In genomic region chr16:85625053-85625452, GRCh38 we compare ENCODE assay signal across 1 cellular context.
A peak's percentile ranks its signal among the peaks of the same experiment; 100 is the strongest.
TF ChIP-seq lines count a peak whose summit lies in the region.

No MANE protein-coding gene starts in this region.

TF ChIP-seq in HepG2, 621 proteins besides CTCF, POLR2A, EP300 and RAD21 (continued from another document):
- TF ChIP-seq, protein P1, sequence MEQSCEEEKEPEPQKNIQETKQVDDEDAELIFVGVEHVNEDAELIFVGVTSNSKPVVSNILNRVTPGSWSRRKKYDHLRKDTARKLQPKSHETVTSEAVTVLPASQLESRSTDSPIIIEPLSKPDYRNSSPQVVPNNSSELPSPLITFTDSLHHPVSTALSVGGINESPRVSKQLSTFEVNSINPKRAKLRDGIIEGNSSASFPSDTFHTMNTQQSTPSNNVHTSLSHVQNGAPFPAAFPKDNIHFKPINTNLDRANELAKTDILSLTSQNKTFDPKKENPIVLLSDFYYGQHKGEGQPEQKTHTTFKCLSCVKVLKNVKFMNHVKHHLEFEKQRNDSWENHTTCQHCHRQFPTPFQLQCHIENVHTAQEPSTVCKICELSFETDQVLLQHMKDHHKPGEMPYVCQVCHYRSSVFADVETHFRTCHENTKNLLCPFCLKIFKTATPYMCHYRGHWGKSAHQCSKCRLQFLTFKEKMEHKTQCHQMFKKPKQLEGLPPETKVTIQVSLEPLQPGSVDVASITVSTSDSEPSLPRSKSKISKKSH (CRISPR knock-in tag; IDR thresholded peaks at IDR 0.05; ENCODE audit: borderline replicate concordance) = 0 out of 2 replicates have a peak, but pooled peaks have one; percentile 16
- TF ChIP-seq ZNF652 (CRISPR knock-in tag; IDR thresholded peaks at IDR 0.05; ENCODE audit: borderline replicate concordance, low read depth) (no peak), GTF3A (CRISPR knock-in tag; conservative IDR thresholded peaks at IDR 0.05) (no peak), HNF4G (IDR thresholded peaks at IDR 0.05; ENCODE audit: borderline replicate concordance, low read depth, low read length) (no peak), HNF4G (CRISPR knock-in tag; IDR thresholded peaks at IDR 0.05; ENCODE audit: borderline replicate concordance, low read depth) (no peak), ETV5 (CRISPR knock-in tag; IDR thresholded peaks at IDR 0.05; ENCODE audit: borderline replicate concordance) (no peak), CC2D1A (CRISPR knock-in tag; IDR thresholded peaks at IDR 0.05) (no peak), MAFK (conservative IDR thresholded peaks at IDR 0.05 in 1 of 2, IDR thresholded peaks at IDR 0.05 in 1 of 2; ENCODE audit: low read length in 2 of 2) (peak in 1 of 2 experiments; percentile 16; a peak in 1 of 4 replicates), ZNF775 (CRISPR knock-in tag; IDR thresholded peaks at IDR 0.05; ENCODE audit: borderline replicate concordance) (no peak), AGO1 (IDR thresholded peaks at IDR 0.05; ENCODE audit: low read depth, low read length, poor library complexity, severe bottlenecking) (no peak), ZNF577 (CRISPR knock-in tag; IDR thresholded peaks at IDR 0.05; ENCODE audit: borderline replicate concordance, low read depth) (no peak), ZBTB38 (CRISPR knock-in tag; IDR thresholded peaks at IDR 0.05) (0 out of 2 replicates have a peak, but pooled peaks have one; percentile 52), ZNF331 (CRISPR knock-in tag; IDR thresholded peaks at IDR 0.05) (no peak), HES4 (CRISPR knock-in tag; IDR thresholded peaks at IDR 0.05; ENCODE audit: borderline replicate concordance) (0 out of 2 replicates have a peak, but pooled peaks have one; percentile 30), THRA (CRISPR knock-in tag; IDR thresholded peaks at IDR 0.05; ENCODE audit: borderline replicate concordance) (no peak), ZNF180 (CRISPR knock-in tag; IDR thresholded peaks at IDR 0.05; ENCODE audit: borderline replicate concordance, low read depth) (no peak), KDM5B (CRISPR knock-in tag; IDR thresholded peaks at IDR 0.05; ENCODE audit: borderline replicate concordance) (0 out of 2 replicates have a peak, but pooled peaks have one; percentile 3)
- TF ChIP-seq, protein P2, sequence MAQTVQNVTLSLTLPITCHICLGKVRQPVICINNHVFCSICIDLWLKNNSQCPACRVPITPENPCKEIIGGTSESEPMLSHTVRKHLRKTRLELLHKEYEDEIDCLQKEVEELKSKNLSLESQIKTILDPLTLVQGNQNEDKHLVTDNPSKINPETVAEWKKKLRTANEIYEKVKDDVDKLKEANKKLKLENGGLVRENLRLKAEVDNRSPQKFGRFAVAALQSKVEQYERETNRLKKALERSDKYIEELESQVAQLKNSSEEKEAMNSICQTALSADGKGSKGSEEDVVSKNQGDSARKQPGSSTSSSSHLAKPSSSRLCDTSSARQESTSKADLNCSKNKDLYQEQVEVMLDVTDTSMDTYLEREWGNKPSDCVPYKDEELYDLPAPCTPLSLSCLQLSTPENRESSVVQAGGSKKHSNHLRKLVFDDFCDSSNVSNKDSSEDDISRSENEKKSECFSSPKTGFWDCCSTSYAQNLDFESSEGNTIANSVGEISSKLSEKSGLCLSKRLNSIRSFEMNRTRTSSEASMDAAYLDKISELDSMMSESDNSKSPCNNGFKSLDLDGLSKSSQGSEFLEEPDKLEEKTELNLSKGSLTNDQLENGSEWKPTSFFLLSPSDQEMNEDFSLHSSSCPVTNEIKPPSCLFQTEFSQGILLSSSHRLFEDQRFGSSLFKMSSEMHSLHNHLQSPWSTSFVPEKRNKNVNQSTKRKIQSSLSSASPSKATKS (CRISPR knock-in tag; IDR thresholded peaks at IDR 0.05) = no peak
- TF ChIP-seq, protein P3, sequence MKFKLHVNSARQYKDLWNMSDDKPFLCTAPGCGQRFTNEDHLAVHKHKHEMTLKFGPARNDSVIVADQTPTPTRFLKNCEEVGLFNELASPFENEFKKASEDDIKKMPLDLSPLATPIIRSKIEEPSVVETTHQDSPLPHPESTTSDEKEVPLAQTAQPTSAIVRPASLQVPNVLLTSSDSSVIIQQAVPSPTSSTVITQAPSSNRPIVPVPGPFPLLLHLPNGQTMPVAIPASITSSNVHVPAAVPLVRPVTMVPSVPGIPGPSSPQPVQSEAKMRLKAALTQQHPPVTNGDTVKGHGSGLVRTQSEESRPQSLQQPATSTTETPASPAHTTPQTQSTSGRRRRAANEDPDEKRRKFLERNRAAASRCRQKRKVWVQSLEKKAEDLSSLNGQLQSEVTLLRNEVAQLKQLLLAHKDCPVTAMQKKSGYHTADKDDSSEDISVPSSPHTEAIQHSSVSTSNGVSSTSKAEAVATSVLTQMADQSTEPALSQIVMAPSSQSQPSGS (CRISPR knock-in tag; IDR thresholded peaks at IDR 0.05) = no peak
- TF ChIP-seq, protein P4, sequence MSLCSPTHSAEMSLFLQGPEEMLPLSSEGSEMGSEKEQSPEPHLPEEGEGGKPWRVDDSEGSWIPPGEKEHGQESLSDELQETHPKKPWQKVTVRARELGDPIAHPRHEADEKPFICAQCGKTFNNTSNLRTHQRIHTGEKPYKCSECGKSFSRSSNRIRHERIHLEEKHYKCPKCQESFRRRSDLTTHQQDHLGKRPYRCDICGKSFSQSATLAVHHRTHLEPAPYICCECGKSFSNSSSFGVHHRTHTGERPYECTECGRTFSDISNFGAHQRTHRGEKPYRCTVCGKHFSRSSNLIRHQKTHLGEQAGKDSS (CRISPR knock-in tag; IDR thresholded peaks at IDR 0.05; ENCODE audit: borderline replicate concordance, low read depth) = no peak
TF ChIP-seq in HepG2: peak in this region for 5.
